In genomic region chrX:76550016-76550415, GRCh38 we compare ENCODE assay signal across 39 cellular contexts.
"Had no signal": no experiment of that assay in that cellular context is flagged by ENCODE, and none has a peak within 500 bp of the region (broad histone marks: within the 10 kb centered on the region; RNA-seq: fewer than 3 reads in every experiment).

No MANE protein-coding gene starts in this region.

- H3K4me3 ChIP-seq: adrenal gland, ascending aorta, body of pancreas, breast epithelium, cardiac muscle cell had no signal

- DNase-seq: activated effector memory CD4-positive, alpha-beta T cell treated with anti-CD3 and anti-CD28 coated beads, Interleukin-2, amount 50 U/mL, for 16 hours; activated effector memory CD4-positive, alpha-beta T cell treated with Interleukin-2 at 50 U/mL for 16 hours; activated gamma-delta T cell; activated gamma-delta T cell treated with Interleukin-2 at 50 U/mL for 16 hours; activated naive CD4-positive, alpha-beta T cell; activated naive CD4-positive, alpha-beta T cell treated with anti-CD3 and anti-CD28 coated beads for 36 hours; activated naive CD4-positive, alpha-beta T cell treated with anti-CD3 and anti-CD28 coated beads, Interleukin-2, amount 10 ng/mL, durations not matched to agents 7 days and 5 days; activated naive CD4-positive, alpha-beta T cell treated with anti-CD3 and anti-CD28 coated beads, Interleukin-2, amount 50 U/mL, for 16 hours; activated naive CD4-positive, alpha-beta T cell treated with Interleukin-2 at 50 U/mL for 16 hours; activated naive CD8-positive, alpha-beta T cell treated with anti-CD3 and anti-CD28 coated beads, Interleukin-2, amount 10 ng/mL, durations not matched to agents 7 days and 5 days; activated naive CD8-positive, alpha-beta T cell treated with anti-CD3 and anti-CD28 coated beads, Interleukin-2, amount 50 U/mL, for 24 hours; activated T-cell treated with anti-CD3 and anti-CD28 coated beads for 4 hours; activated T-cell treated with anti-CD3 and anti-CD28 coated beads, Interleukin-2, amount 50 U/mL, for 1 hour; activated T-cell treated with anti-CD3 and anti-CD28 coated beads, Interleukin-2, amount 50 U/mL, for 24 hours; activated T-cell treated with anti-CD3 and anti-CD28 coated beads, Interleukin-2, amount 50 U/mL, for 4 hours; activated T-cell treated with anti-CD3 and anti-CD28 coated beads, Interleukin-2, amount 50 U/mL, for 48 hours; activated T-cell treated with anti-CD3 and anti-CD28 coated beads, Interleukin-2, amount 50 U/mL, for 72 hours; adrenal gland; amniotic stem cell; amygdala; aorta; body of pancreas; brain microvascular endothelial cell; caudate nucleus; central memory CD4-positive, alpha-beta T cell; cerebellar nuclear complex had no signal

- H3K27ac ChIP-seq: adrenal gland, ascending aorta, body of pancreas, brain microvascular endothelial cell, breast epithelium, cardiac muscle cell had no signal

- FAIRE-seq: astrocyte, bronchial epithelial cell had no signal

- H3K36me3 ChIP-seq: adrenal gland, ascending aorta, brain microvascular endothelial cell, breast epithelium, cardiac muscle cell had no signal

- H3K4me1 ChIP-seq: adrenal gland, ascending aorta, body of pancreas, breast epithelium had no signal

- H3K27me3 Mint-ChIP-seq: activated naive CD4-positive, alpha-beta T cell treated with anti-CD3 and anti-CD28 coated beads, Interleukin-2, amount 10 ng/mL, durations not matched to agents 7 days and 5 days; activated naive CD4-positive, alpha-beta T cell treated with anti-CD3 and anti-CD28 coated beads, Interleukin-2, amount 50 U/mL, for 24 hours; activated naive CD8-positive, alpha-beta T cell; activated naive CD8-positive, alpha-beta T cell treated with anti-CD3 and anti-CD28 coated beads, Interleukin-2, amount 10 ng/mL, durations not matched to agents 7 days and 5 days; activated naive CD8-positive, alpha-beta T cell treated with anti-CD3 and anti-CD28 coated beads, Interleukin-2, amount 50 U/mL, for 24 hours; activated T-helper 17 cell treated with anti-CD3 and anti-CD28 coated beads, Interleukin-2, amount 50 U/mL, for 72 hours; brain; central memory CD8-positive, alpha-beta T cell had no signal

- H3K27ac Mint-ChIP-seq: activated naive CD4-positive, alpha-beta T cell treated with anti-CD3 and anti-CD28 coated beads for 36 hours; activated naive CD4-positive, alpha-beta T cell treated with anti-CD3 and anti-CD28 coated beads, Interleukin-2, amount 10 ng/mL, durations not matched to agents 7 days and 5 days; activated naive CD4-positive, alpha-beta T cell treated with anti-CD3 and anti-CD28 coated beads, Interleukin-2, amount 50 U/mL, for 24 hours; activated naive CD4-positive, alpha-beta T cell treated with anti-CD3 and anti-CD28 coated beads, Interleukin-2, amount 50 U/mL, for 72 hours; activated naive CD8-positive, alpha-beta T cell; activated naive CD8-positive, alpha-beta T cell treated with anti-CD3 and anti-CD28 coated beads, Interleukin-2, amount 10 ng/mL, durations not matched to agents 7 days and 5 days; activated naive CD8-positive, alpha-beta T cell treated with anti-CD3 and anti-CD28 coated beads, Interleukin-2, amount 50 U/mL, for 24 hours; activated T-cell treated with anti-CD3 and anti-CD28 coated beads, Interleukin-2, amount 50 U/mL, for 24 hours; activated T-cell treated with anti-CD3 and anti-CD28 coated beads, Interleukin-2, amount 50 U/mL, for 72 hours; activated T-helper 1 cell treated with anti-CD3 and anti-CD28 coated beads, Interleukin-12 subunit alpha, Interleukin-12 subunit beta, Interleukin-2, Interleukin-4 antibody, amounts not matched to agents 30 ng/mL and 10 ng/mL and 1 ng/mL, durations not matched to agents 14 hours and 24 hours and 36 hours; activated T-helper 17 cell treated with anti-CD3 and anti-CD28 coated beads, Interleukin-2, amount 50 U/mL, for 72 hours; activated T-helper 2 cell treated with anti-CD3 and anti-CD28 coated beads, Interferon-gamma antibody, Interleukin-2, Interleukin-4, amounts not matched to agents 10 μg/mL and 5 μg/mL and 100 μg/mL, durations not matched to agents 14 hours and 24 hours and 36 hours; brain had no signal

- H3K4me1 Mint-ChIP-seq: activated naive CD4-positive, alpha-beta T cell treated with anti-CD3 and anti-CD28 coated beads, Interleukin-2, amount 10 ng/mL, durations not matched to agents 7 days and 5 days; activated naive CD4-positive, alpha-beta T cell treated with anti-CD3 and anti-CD28 coated beads, Interleukin-2, amount 50 U/mL, for 24 hours; activated naive CD8-positive, alpha-beta T cell treated with anti-CD3 and anti-CD28 coated beads, Interleukin-2, amount 10 ng/mL, durations not matched to agents 7 days and 5 days; activated naive CD8-positive, alpha-beta T cell treated with anti-CD3 and anti-CD28 coated beads, Interleukin-2, amount 50 U/mL, for 24 hours; activated T-helper 17 cell treated with anti-CD3 and anti-CD28 coated beads, Interleukin-2, amount 50 U/mL, for 72 hours; brain; central memory CD8-positive, alpha-beta T cell had no signal

- ATAC-seq: activated naive CD4-positive, alpha-beta T cell treated with anti-CD3 and anti-CD28 coated beads, Interleukin-2, amount 50 U/mL, for 72 hours; activated naive CD8-positive, alpha-beta T cell treated with anti-CD3 and anti-CD28 coated beads, Interleukin-2, amount 50 U/mL, for 24 hours; activated T-cell treated with anti-CD3 and anti-CD28 coated beads, Interleukin-2, amount 50 U/mL, for 4 hours; activated T-cell treated with anti-CD3 and anti-CD28 coated beads, Interleukin-2, amount 50 U/mL, for 72 hours; activated T-helper 17 cell treated with anti-CD3 and anti-CD28 coated beads, Interleukin-2, amount 50 U/mL, for 72 hours; body of pancreas had no signal

- H3K27me3 ChIP-seq: adrenal gland, ascending aorta, body of pancreas, brain microvascular endothelial cell, breast epithelium, cardiac muscle cell had no signal

- H3K36me3 Mint-ChIP-seq: activated naive CD4-positive, alpha-beta T cell treated with anti-CD3 and anti-CD28 coated beads, Interleukin-2, amount 10 ng/mL, durations not matched to agents 7 days and 5 days; activated naive CD4-positive, alpha-beta T cell treated with anti-CD3 and anti-CD28 coated beads, Interleukin-2, amount 50 U/mL, for 24 hours; activated naive CD8-positive, alpha-beta T cell treated with anti-CD3 and anti-CD28 coated beads, Interleukin-2, amount 10 ng/mL, durations not matched to agents 7 days and 5 days; brain had no signal

- H3K9me3 Mint-ChIP-seq: activated naive CD4-positive, alpha-beta T cell treated with anti-CD3 and anti-CD28 coated beads, Interleukin-2, amount 50 U/mL, for 24 hours; activated T-helper 1 cell treated with anti-CD3 and anti-CD28 coated beads, Interleukin-12 subunit alpha, Interleukin-12 subunit beta, Interleukin-2, Interleukin-4 antibody, amounts not matched to agents 30 ng/mL and 10 ng/mL and 1 ng/mL, durations not matched to agents 14 hours and 24 hours and 36 hours; activated T-helper 2 cell treated with anti-CD3 and anti-CD28 coated beads, Interferon-gamma antibody, Interleukin-2, Interleukin-4, amounts not matched to agents 10 μg/mL and 5 μg/mL and 100 μg/mL, durations not matched to agents 14 hours and 24 hours and 36 hours had no signal

- H3K4me3 Mint-ChIP-seq: activated naive CD4-positive, alpha-beta T cell treated with anti-CD3 and anti-CD28 coated beads for 36 hours; activated naive CD4-positive, alpha-beta T cell treated with anti-CD3 and anti-CD28 coated beads, Interleukin-2, amount 10 ng/mL, durations not matched to agents 7 days and 5 days; activated naive CD4-positive, alpha-beta T cell treated with anti-CD3 and anti-CD28 coated beads, Interleukin-2, amount 50 U/mL, for 24 hours; activated naive CD8-positive, alpha-beta T cell; activated naive CD8-positive, alpha-beta T cell treated with anti-CD3 and anti-CD28 coated beads, Interleukin-2, amount 10 ng/mL, durations not matched to agents 7 days and 5 days; activated naive CD8-positive, alpha-beta T cell treated with anti-CD3 and anti-CD28 coated beads, Interleukin-2, amount 50 U/mL, for 24 hours; activated T-cell treated with anti-CD3 and anti-CD28 coated beads, Interleukin-2, amount 50 U/mL, for 24 hours; activated T-cell treated with anti-CD3 and anti-CD28 coated beads, Interleukin-2, amount 50 U/mL, for 4 hours; activated T-cell treated with anti-CD3 and anti-CD28 coated beads, Interleukin-2, amount 50 U/mL, for 72 hours; activated T-helper 1 cell treated with anti-CD3 and anti-CD28 coated beads, Interleukin-12 subunit alpha, Interleukin-12 subunit beta, Interleukin-2, Interleukin-4 antibody, amounts not matched to agents 30 ng/mL and 10 ng/mL and 1 ng/mL, durations not matched to agents 14 hours and 24 hours and 36 hours; activated T-helper 17 cell treated with anti-CD3 and anti-CD28 coated beads, Interleukin-2, amount 50 U/mL, for 72 hours; brain; central memory CD8-positive, alpha-beta T cell had no signal
